Comparison of ENCODE assay signal across 13 cellular contexts in genomic region chr5:148912146-148912545, GRCh38.
A peak's percentile ranks its signal among the peaks of the same experiment; 100 is the strongest.
DNase-seq lines count a peak whose midpoint lies in the region; ATAC-seq and TF ChIP-seq lines count a peak whose summit lies in the region.
"Had no signal": no experiment of that assay in that cellular context is flagged by ENCODE, and none has a peak within 500 bp of the region (broad histone marks: within the 10 kb centered on the region; RNA-seq: fewer than 3 reads in every experiment).

No MANE protein-coding gene starts in this region.

- H2AFZ ChIP-seq in HCT116 (ENCODE audit: low read depth, low read length, poor library complexity, severe bottlenecking) (peak overlapping the region; percentile 88), smooth muscle cell (ENCODE audit: low read depth) (no peak overlapping the region)

- TF ChIP-seq CTCF in HCT116 (IDR thresholded peaks at IDR 0.05 in 2 of 3, conservative IDR thresholded peaks at IDR 0.05 in 1 of 3; ENCODE audit: borderline replicate concordance in 1 of 3, insufficient read depth in 1 of 3, low read depth in 2 of 3, low read length in 2 of 3), result peak in 1 of 3 experiments; percentile 17; a peak in 1 of 6 replicates
- no peak for TF ChIP-seq CTCF in brain microvascular endothelial cell (IDR thresholded peaks at IDR 0.05; ENCODE audit: low read depth, low read length, missing control alignments)
- TF ChIP-seq CTCF in smooth muscle cell (IDR thresholded peaks at IDR 0.05; ENCODE audit: borderline replicate concordance, insufficient read depth, poor library complexity, severe bottlenecking), result no peak

- in situ Hi-C loops in brain microvascular endothelial cell (cut with HindIII; ENCODE audit: low pct_ligation_motif_present, low sequenced_read_pairs), result no loop called here

- no peak for TF ChIP-seq RAD21 in HCT116 (IDR thresholded peaks at IDR 0.05; ENCODE audit: low read depth)

- TF ChIP-seq POLR2A in HCT116 (IDR thresholded peaks at IDR 0.05; ENCODE audit: borderline replicate concordance, extremely low read depth, insufficient read depth, insufficient read length), result no peak

- H3K9me3 ChIP-seq in HCT116 (ENCODE audit: control insufficient read depth in 1 of 2, insufficient read depth in 1 of 2, low read depth in 1 of 2, low read length in 2 of 2) (no peaks in the 10 kb centered on the region), iPS-20b (ENCODE audit: insufficient read depth, low read depth, low read length) (no peaks in the 10 kb centered on the region), smooth muscle cell (replicated peaks; ENCODE audit: low read depth) (no peaks in the 10 kb centered on the region), MG63 (no peaks in the 10 kb centered on the region)

- H3F3A ChIP-seq in smooth muscle cell (ENCODE audit: low read depth), result peaks cover 7% of the 10 kb centered on the region

- POLR2A ChIA-PET in HCT116 (lab: Charles Lee), result interaction anchor here (1.0 kb wide), 1 partner anchor 203 kb away, joined by 3 read pairs; no protein-coding TSS in a partner anchor

- peak overlapping the region; percentile 40 for H3K9ac ChIP-seq in HCT116 (ENCODE audit: low read length)
- peak overlapping the region; percentile 43; the same call in 1 of the 2 replicates for H3K9ac ChIP-seq in iPS-20b (ENCODE audit: low read depth, low read length)
- H3K9ac ChIP-seq in smooth muscle cell (ENCODE audit: low read depth), result no peak overlapping the region

- H3K27me3 ChIP-seq in HCT116 (ENCODE audit: insufficient read depth, low read length), result no peaks in the 10 kb centered on the region
- H3K27me3 ChIP-seq in brain microvascular endothelial cell (replicated peaks), result no peaks in the 10 kb centered on the region
- H3K27me3 ChIP-seq in iPS-20b (ENCODE audit: insufficient read depth, low read length), result no peaks in the 10 kb centered on the region
- H3K27me3 ChIP-seq in smooth muscle cell (ENCODE audit: low read depth), result no peaks in the 10 kb centered on the region
- H3K27me3 ChIP-seq in MG63, result no peaks in the 10 kb centered on the region

- WGBS in smooth muscle cell (ENCODE audit: low lambda C conversion rate), result 75% methylated on average over 1 of the region's 1 CpG

- H3K79me2 ChIP-seq in HCT116 (ENCODE audit: insufficient read depth, low read length) (no peaks in the 10 kb centered on the region), smooth muscle cell (ENCODE audit: low read depth) (no peaks in the 10 kb centered on the region)

- H3K4me2 ChIP-seq in HCT116 (ENCODE audit: low read length) (peak overlapping the region; percentile 71), smooth muscle cell (no peak overlapping the region)

- H3K36me3 ChIP-seq in HCT116 (ENCODE audit: control insufficient read depth in 1 of 2, insufficient read depth in 2 of 2, low read length in 2 of 2) (no peaks in the 10 kb centered on the region), brain microvascular endothelial cell (replicated peaks) (no peaks in the 10 kb centered on the region), iPS-20b (ENCODE audit: insufficient read depth, low read depth, low read length) (no peaks in the 10 kb centered on the region), smooth muscle cell (ENCODE audit: low read depth) (no peaks in the 10 kb centered on the region), MG63 (no peaks in the 10 kb centered on the region)

- ATAC-seq in HCT116, result peak; percentile 6; the same call in 1 of the 2 replicates
- ATAC-seq in GM21723 (IDR thresholded peaks at IDR 0.05; ENCODE audit: unreplicated experiment), result no peak

- H4K20me1 ChIP-seq in HCT116 (ENCODE audit: insufficient read depth) (no peaks in the 10 kb centered on the region), smooth muscle cell (ENCODE audit: low read depth) (no peaks in the 10 kb centered on the region)

- H3K4me3 ChIP-seq in HCT116 (replicated peaks in 1 of 2; ENCODE audit: low read depth in 1 of 2, low read length in 2 of 2), result no peak overlapping the region
- no peak overlapping the region for H3K4me3 ChIP-seq in brain microvascular endothelial cell (ENCODE audit: low read depth, low read length)
- H3K4me3 ChIP-seq in iPS-20b (ENCODE audit: low read length), result no peak overlapping the region
- H3K4me3 ChIP-seq in smooth muscle cell, result no peak overlapping the region
- no peak overlapping the region for H3K4me3 ChIP-seq in MG63
- H3K4me3 ChIP-seq: K562 had no signal

- DNase-seq in HCT116 (ENCODE audit: low read depth, low spot score), result no peak
- no peak for DNase-seq in brain microvascular endothelial cell
- DNase-seq in smooth muscle cell (lab: John Stamatoyannopoulos, UW; ENCODE audit: unreplicated experiment), result no peak
- DNase-seq in MG63, result no peak
- DNase-seq in stimulated activated CD4-positive, alpha-beta T cell treated with anti-CD3 and anti-CD28 coated beads, Interleukin-1b, Interleukin-23, amount 100 ng/mL, for 48 hours, result no peak
- no peak for DNase-seq in inferior parietal cortex (ENCODE audit: extremely low spot score)
- DNase-seq: activated CD4-positive, alpha-beta T cell treated with anti-CD3 and anti-CD28 coated beads for 48 hours; aorta; NCI-H2107; OCI-M1 had no signal

- intact Hi-C loops in HCT116 (cut with micrococcal nuclease), result loop anchor here (1.0 to 5.0 kb wide), 6 partner anchors 45 to 202 kb away; no protein-coding TSS in a partner anchor

- H3K27ac ChIP-seq in HCT116 (ENCODE audit: low read depth, low read length), result no peak overlapping the region; the same call in 1 of the 2 replicates
- peak overlapping the region; percentile 65 for H3K27ac ChIP-seq in brain microvascular endothelial cell
- no peak overlapping the region for H3K27ac ChIP-seq in iPS-20b (ENCODE audit: low read length)
- peak overlapping the region; percentile 75 for H3K27ac ChIP-seq in smooth muscle cell (ENCODE audit: low read depth)

- RAD21 ChIA-PET in HCT116 (lab: Charles Lee; ENCODE audit: low non-redundant PET in 1 of 2, low total read pairs in 2 of 2, uncharacterized antibody in 2 of 2, unreplicated experiment in 2 of 2), result interaction anchor here (1.0 to 1.9 kb wide), 2 partner anchors 202 to 203 kb away, joined by 6 read pairs; no protein-coding TSS in a partner anchor

- no TSS peak for BruUV-seq in HCT116 (replicated peaks; lab: Mats Ljungman, UMichigan)

- H3K4me1 ChIP-seq in HCT116 (ENCODE audit: control insufficient read depth in 1 of 2, insufficient read depth in 2 of 2, low read length in 2 of 2) (peaks cover 21 to 65% of the 10 kb centered on the region in 2 experiments), iPS-20b (ENCODE audit: insufficient read depth, low read length) (peaks cover 21% of the 10 kb centered on the region), smooth muscle cell (ENCODE audit: low read depth) (peaks cover 15% of the 10 kb centered on the region)

- CTCF ChIA-PET in HCT116 (lab: Charles Lee), result interaction anchor here (0.6 to 4.5 kb wide), 6 partner anchors 13 to 203 kb away, joined by 3 to 36 read pairs (median 8); no protein-coding TSS in a partner anchor

- H3K9me2 ChIP-seq in HCT116 (ENCODE audit: insufficient read depth), result no peaks in the 10 kb centered on the region

TF ChIP-seq in HCT116, 20 proteins besides CTCF, POLR2A, EP300 and RAD21 (continues in another document):
- TF ChIP-seq ZBTB33 (IDR thresholded peaks at IDR 0.05; ENCODE audit: extremely low read depth, insufficient replicate concordance, low read length), result no peak
- no peak for TF ChIP-seq SRF (IDR thresholded peaks at IDR 0.05; ENCODE audit: low read depth)
- no peak for TF ChIP-seq MAX (IDR thresholded peaks at IDR 0.05)
- no peak for TF ChIP-seq ATF3 (IDR thresholded peaks at IDR 0.05)
- TF ChIP-seq REST (IDR thresholded peaks at IDR 0.05; ENCODE audit: low read depth), result no peak

Comparison
In these comparisons a context has a peak if more than half of its experiments do, and no peak if none do; other contexts are left out.
1. H3K27ac ChIP-seq: peak in brain microvascular endothelial cell (single experiment) and smooth muscle cell (single experiment); none in HCT116 (single experiment) and iPS-20b (single experiment).